22 cellular contexts compared by ENCODE assay signal in genomic region chr9:71079451-71079850, GRCh38. TPM values are rescaled to one million over a fixed set of nuclear protein-coding genes. Genes with fewer than 3 reads are reported as not detected.
A peak's percentile ranks its signal among the peaks of the same experiment; 100 is the strongest.
DNase-seq lines count a peak whose midpoint lies in the region; ATAC-seq, FAIRE-seq and TF ChIP-seq lines count a peak whose summit lies in the region.
"Had no signal": no experiment of that assay in that cellular context is flagged by ENCODE, and none has a peak within 500 bp of the region (broad histone marks: within the 10 kb centered on the region; RNA-seq: fewer than 3 reads in every experiment).

No MANE protein-coding gene starts in this region.

- TF ChIP-seq CTCF in HepG2 (CRISPR knock-in tag; IDR thresholded peaks at IDR 0.05) (no peak), right lobe of liver (IDR thresholded peaks at IDR 0.05) (no peak), RWPE2 (IDR thresholded peaks at IDR 0.05; ENCODE audit: poor library complexity, severe bottlenecking) (no peak), fibroblast of the aortic adventitia (IDR thresholded peaks at IDR 0.05; ENCODE audit: insufficient read depth, low read length) (no peak), GM10266 (IDR thresholded peaks at IDR 0.05; ENCODE audit: control insufficient read depth, insufficient read depth, low read depth, missing control alignments) (no peak), OCI-LY7 (conservative IDR thresholded peaks at IDR 0.05; ENCODE audit: low read length) (no peak)

- no peaks in the 10 kb centered on the region for H3K9me2 ChIP-seq in OCI-LY7 (ENCODE audit: insufficient read depth, low read length)

- H3K4me1 ChIP-seq in HepG2 (ENCODE audit: insufficient read depth, low read length) (0 out of 2 replicates have a peak, but pooled peaks cover 11% of the 10 kb centered on the region), right lobe of liver (peaks cover 0 to 9% (median 0%) of the 10 kb centered on the region in 4 donors), RWPE2 (ENCODE audit: insufficient read depth, poor library complexity, severe bottlenecking) (no peaks in the 10 kb centered on the region), OCI-LY7 (ENCODE audit: insufficient read depth, low read length, poor library complexity, severe bottlenecking) (no peaks in the 10 kb centered on the region)
- H3K4me1 ChIP-seq: body of pancreas, SJSA1, upper lobe of right lung had no signal

- H3K4me2 ChIP-seq in HepG2 (ENCODE audit: low read depth, low read length), result no peak overlapping the region
- H3K4me2 ChIP-seq in OCI-LY7 (ENCODE audit: low read length), result no peak overlapping the region
- H3K4me2 ChIP-seq: smooth muscle cell had no signal

- in situ Hi-C loops in HepG2 (cut with HindIII; ENCODE audit: extremely low pct_ligation_motif_present, low pct_unique_long_range_greater_than_20kb), result no loop called here

- peak; percentile 50 for ATAC-seq in HepG2
- ATAC-seq in right lobe of liver, result no peak
- ATAC-seq in RWPE2 (ENCODE audit: low read depth), result peak; percentile 73
- ATAC-seq: activated T-cell treated with anti-CD3 and anti-CD28 coated beads, Interleukin-2, amount 50 U/mL, for 72 hours; body of pancreas; GM12878; left ventricle myocardium superior; upper lobe of right lung had no signal

- CTCF ChIA-PET in HepG2 (lab: Yijun Ruan, JAX; ENCODE audit: low intra/inter-chr PET ratio, low total read pairs), result no interaction called here
- CTCF ChIA-PET in OCI-LY7 (lab: Charles Lee; ENCODE audit: unreplicated experiment), result no interaction called here

- peak; percentile 8 for DNase-seq in HepG2 (ENCODE audit: low spot score)
- no peak for DNase-seq in right lobe of liver
- no peak for DNase-seq in RWPE2 (ENCODE audit: low spot score)
- peak; percentile 42 for DNase-seq in fibroblast of the aortic adventitia (ENCODE audit: low read depth)
- no peak for DNase-seq in GM10266 (ENCODE audit: extremely low spot score)
- DNase-seq in OCI-LY7 (ENCODE audit: low spot score), result no peak
- DNase-seq in cerebellar cortex (ENCODE audit: low spot score), result no peak
- DNase-seq in KG1 (lab: John Stamatoyannopoulos, UW), result no peak
- DNase-seq: activated T-cell treated with anti-CD3 and anti-CD28 coated beads, Interleukin-2, amount 50 U/mL, for 72 hours; body of pancreas; CD8-positive, alpha-beta memory T cell; H7; left ventricle myocardium superior; NCI-H1694; stimulated activated CD4-positive, alpha-beta T cell treated with anti-CD3 and anti-CD28 coated beads, Interleukin-4, amount 100 ng/mL, for 24 hours; upper lobe of right lung had no signal

- H3K27me3 ChIP-seq in HepG2 (ENCODE audit: control insufficient read depth in 1 of 2, insufficient read depth in 2 of 2, low read length in 2 of 2) (no peaks in the 10 kb centered on the region), right lobe of liver (no peaks in the 10 kb centered on the region), RWPE2 (ENCODE audit: insufficient read depth, poor library complexity, severe bottlenecking) (peaks cover 14% of the 10 kb centered on the region)
- H3K27me3 ChIP-seq: body of pancreas, SJSA1, upper lobe of right lung had no signal

- H2AFZ ChIP-seq in HepG2 (ENCODE audit: low read length) (no peak overlapping the region), OCI-LY7 (ENCODE audit: low read length) (no peak overlapping the region)

- no peak for FAIRE-seq in HepG2 (lab: Jason Lieb, UNC)
- FAIRE-seq: A204.1, GM12878 had no signal

- no peak overlapping the region for H3K9ac ChIP-seq in HepG2 (ENCODE audit: insufficient read depth, low read depth, low read length)

- POLR2A ChIA-PET in HepG2 (lab: Yijun Ruan, JAX), result no interaction called here
- POLR2A ChIA-PET in OCI-LY7 (lab: Charles Lee), result no interaction called here

- intact Hi-C loops in HepG2 (cut with micrococcal nuclease; ENCODE audit: unreplicated experiment), result no loop called here
- intact Hi-C loops in right lobe of liver (cut with DNase I), result no loop called here
- intact Hi-C loops in OCI-LY7 (cut with micrococcal nuclease; ENCODE audit: unreplicated experiment), result no loop called here

- H4K20me1 ChIP-seq in HepG2 (ENCODE audit: insufficient read depth, low read length), result no peaks in the 10 kb centered on the region
- H4K20me1 ChIP-seq in OCI-LY7 (ENCODE audit: insufficient read depth, low read length), result no peaks in the 10 kb centered on the region

- TF ChIP-seq POLR2A in HepG2 (IDR thresholded peaks at IDR 0.05; ENCODE audit: insufficient read depth in 1 of 2, low read depth in 2 of 2, low read length in 2 of 2), result no peak
- TF ChIP-seq POLR2A in right lobe of liver (IDR thresholded peaks at IDR 0.05), result no peak

- TF ChIP-seq EP300 in HepG2 (IDR thresholded peaks at IDR 0.05; ENCODE audit: low read depth in 2 of 2, low read length in 2 of 2) (no peak), HepG2 (CRISPR knock-in tag; IDR thresholded peaks at IDR 0.05; ENCODE audit: borderline replicate concordance) (no peak)

- H3K79me2 ChIP-seq in HepG2 (ENCODE audit: insufficient read depth, low read length) (no peaks in the 10 kb centered on the region), OCI-LY7 (ENCODE audit: insufficient read depth, low read depth, low read length) (no peaks in the 10 kb centered on the region)

- H3K4me3 ChIP-seq in HepG2 (replicated peaks in 1 of 3; ENCODE audit: insufficient read depth in 1 of 3, low read depth in 2 of 3, low read length in 3 of 3) (no peak overlapping the region), right lobe of liver (no peak overlapping the region), RWPE2 (ENCODE audit: severe bottlenecking) (no peak overlapping the region), fibroblast of the aortic adventitia (ENCODE audit: low read depth, low read length) (no peak overlapping the region), OCI-LY7 (ENCODE audit: low read depth, low read length, poor library complexity, severe bottlenecking) (no peak overlapping the region)
- H3K4me3 ChIP-seq: body of pancreas, GM12878, SJSA1, smooth muscle cell, upper lobe of right lung had no signal

- no peaks in the 10 kb centered on the region for H3K9me3 ChIP-seq in HepG2 (ENCODE audit: low read length)
- no peaks in the 10 kb centered on the region for H3K9me3 ChIP-seq in right lobe of liver
- no peaks in the 10 kb centered on the region for H3K9me3 ChIP-seq in RWPE2 (ENCODE audit: severe bottlenecking)
- H3K9me3 ChIP-seq in OCI-LY7 (ENCODE audit: low read length), result no peaks in the 10 kb centered on the region
- H3K9me3 ChIP-seq: body of pancreas, SJSA1, upper lobe of right lung had no signal

- no peak for TF ChIP-seq RAD21 in HepG2 (CRISPR knock-in tag; IDR thresholded peaks at IDR 0.05)

- WGBS in HepG2 (ENCODE audit: low lambda C conversion rate), result 14% methylated on average over 1 of the region's 2 CpGs
- WGBS in right lobe of liver (ENCODE audit: insufficient coverage, low coverage, low lambda C conversion rate, missing lambda C conversion rate), result no CpG with 5 or more reads among the region's 2 CpGs

- BruUV-seq in HepG2 (replicated peaks; lab: Mats Ljungman, UMichigan) (no TSS peak), OCI-LY7 (replicated peaks; lab: Mats Ljungman, UMichigan) (no TSS peak)

- no peak overlapping the region for H3K27ac ChIP-seq in HepG2 (ENCODE audit: extremely low read length, insufficient read depth, low read length)
- H3K27ac ChIP-seq in right lobe of liver, result no peak overlapping the region
- H3K27ac ChIP-seq in RWPE2 (ENCODE audit: poor library complexity, severe bottlenecking), result no peak overlapping the region
- H3K27ac ChIP-seq in OCI-LY7 (ENCODE audit: low read depth, low read length, poor library complexity, severe bottlenecking), result no peak overlapping the region
- H3K27ac ChIP-seq: body of pancreas, SJSA1, upper lobe of right lung had no signal

- no peaks in the 10 kb centered on the region for H3K36me3 ChIP-seq in HepG2 (replicated peaks in 1 of 2; ENCODE audit: control insufficient read depth in 1 of 2, insufficient read depth in 2 of 2, low read length in 2 of 2)
- no peaks in the 10 kb centered on the region for H3K36me3 ChIP-seq in right lobe of liver
- no peaks in the 10 kb centered on the region for H3K36me3 ChIP-seq in RWPE2 (ENCODE audit: low read depth)
- no peaks in the 10 kb centered on the region for H3K36me3 ChIP-seq in OCI-LY7 (ENCODE audit: insufficient read depth, low read length)
- H3K36me3 ChIP-seq: SJSA1, upper lobe of right lung had no signal

TF ChIP-seq in HepG2, 621 proteins besides CTCF, POLR2A, EP300 and RAD21 (continues in another document):
- TF ChIP-seq REL (CRISPR knock-in tag; conservative IDR thresholded peaks at IDR 0.05) (no peak), KDM2A (CRISPR knock-in tag; IDR thresholded peaks at IDR 0.05; ENCODE audit: borderline replicate concordance, low read depth) (no peak), ZNF230 (CRISPR knock-in tag; IDR thresholded peaks at IDR 0.05) (no peak), ZNF562 (CRISPR knock-in tag; IDR thresholded peaks at IDR 0.05; ENCODE audit: borderline replicate concordance) (no peak), RBM39 (IDR thresholded peaks at IDR 0.05; ENCODE audit: low read depth, low read length, poor library complexity, severe bottlenecking) (no peak)

RNA-seq across cellular contexts. Expression of gene TRPM3, which starts 42.0 kb away (rescaled TPM):
- not detected in 2 replicates for total RNA-seq in HepG2 (2016; rRNA removed; fragmentation: Illumina TruSeq; extraction: Trizol)
- total RNA-seq in HepG2 (2016; cell fraction: cytosol; rRNA removed; fragmentation: Illumina TruSeq; extraction: Trizol; ENCODE audit: low read depth), result not detected in 2 replicates
- 0.04 TPM in 1 of 2 replicates, not detected in the other for total RNA-seq in HepG2 (2016; cell fraction: insoluble cytoplasmic fraction; rRNA removed; fragmentation: Illumina TruSeq; extraction: Trizol)
- total RNA-seq in HepG2 (2016; cell fraction: membrane; rRNA removed; fragmentation: Illumina TruSeq; extraction: Trizol), result not detected in 2 replicates
- total RNA-seq in HepG2 (2016; cell fraction: nucleus; rRNA removed; fragmentation: Illumina TruSeq; extraction: Trizol), result not detected in 2 replicates
- polyA plus RNA-seq in HepG2 (2011; rRNA removed), result under 0.01 TPM in 1 of 2 replicates, not detected in the other
- polyA plus RNA-seq in HepG2 (2011; cell fraction: cytosol; rRNA removed), result not detected in 2 replicates
- 0.03 and 0.05 TPM in 2 replicates for polyA plus RNA-seq in HepG2 (2011; cell fraction: nucleus; rRNA removed)
- not detected in 2 replicates for polyA plus RNA-seq in HepG2 (2012)
- not detected in 2 replicates for polyA plus RNA-seq in HepG2 (2016; cell fraction: cytosol; fragmentation: Illumina TruSeq; extraction: Trizol; ENCODE audit: low read depth)
- polyA plus RNA-seq in HepG2 (2016; cell fraction: insoluble cytoplasmic fraction; fragmentation: Illumina TruSeq; extraction: Trizol; ENCODE audit: low read depth), result not detected in 2 replicates
- polyA plus RNA-seq in HepG2 (2016; cell fraction: membrane; fragmentation: Illumina TruSeq; extraction: Trizol; ENCODE audit: low read depth), result not detected in 2 replicates
- not detected in 2 replicates for polyA plus RNA-seq in HepG2 (2016; cell fraction: nucleus; fragmentation: Illumina TruSeq; extraction: Trizol; ENCODE audit: insufficient read depth, low read depth)
- not detected in 2 replicates for polyA minus RNA-seq in HepG2 (2011; rRNA and poly(A)+ RNA removed; ENCODE audit: low replicate concordance)
- not detected in 2 replicates for polyA minus RNA-seq in HepG2 (2011; cell fraction: cytosol; rRNA and poly(A)+ RNA removed)
- polyA minus RNA-seq in HepG2 (2011; cell fraction: nucleus; rRNA and poly(A)+ RNA removed), result 0.52 and 0.62 TPM in 2 replicates
- under 1 TPM; 0.26 to 0.56 (median 0.39) TPM for total RNA-seq in right lobe of liver
- total RNA-seq in fibroblast of the aortic adventitia (ENCODE audit: low replicate concordance), result 8.8 and 20.5 TPM in 2 replicates
- total RNA-seq in OCI-LY7 (2014; rRNA removed; shearing (Covaris generic)), result not detected in 2 replicates
- not detected in 2 replicates for total RNA-seq in OCI-LY7 (2022)
- total RNA-seq: activated T-cell treated with anti-CD3 and anti-CD28 coated beads, Interleukin-2, amount 50 U/mL, for 72 hours; CD8-positive, alpha-beta memory T cell; G401; GM12878; mononuclear cell; smooth muscle cell had no signal
- polyA plus RNA-seq: CD8-positive, alpha-beta memory T cell; GM12878; smooth muscle cell had no signal

Comparison
In these comparisons a context has a peak if more than half of its experiments do, and no peak if none do; other contexts are left out.
1. ATAC-seq: peak in HepG2 (single experiment) and RWPE2 (single experiment); none in right lobe of liver (0 of 4).
2. DNase-seq: peak in HepG2 (single experiment) and fibroblast of the aortic adventitia (single experiment); none in right lobe of liver (0 of 3), RWPE2 (single experiment), GM10266 (single experiment), OCI-LY7 (single experiment), cerebellar cortex (single experiment) and KG1 (single experiment).